ENCODE assay signal across 1 cellular context in the genomic region with DNA sequence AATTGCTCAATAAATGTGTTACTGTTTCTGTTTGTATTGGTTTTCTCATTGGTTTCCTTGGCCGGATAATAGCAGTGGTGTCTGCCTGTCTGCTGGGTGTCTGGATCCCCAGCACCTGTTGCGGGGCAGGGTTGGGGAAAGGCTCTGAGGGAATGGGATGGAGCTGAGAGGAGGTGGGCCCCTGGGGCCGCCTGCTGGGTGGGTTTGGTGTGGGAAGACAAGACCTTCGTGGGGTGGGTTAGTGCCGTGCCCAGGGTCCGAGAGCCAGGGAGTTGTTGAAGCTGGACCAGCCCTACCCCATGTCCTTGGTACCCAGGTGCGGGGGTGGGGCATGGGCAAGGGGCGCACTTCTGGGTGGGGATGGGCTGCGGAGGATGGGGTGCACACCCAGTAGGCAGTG.
TF ChIP-seq lines count a peak whose summit lies in the region.

No MANE protein-coding gene starts in this region.

TF ChIP-seq in HEK293, 187 proteins besides CTCF, POLR2A, EP300 and RAD21 (continued from another document):
- TF ChIP-seq, protein P1, sequence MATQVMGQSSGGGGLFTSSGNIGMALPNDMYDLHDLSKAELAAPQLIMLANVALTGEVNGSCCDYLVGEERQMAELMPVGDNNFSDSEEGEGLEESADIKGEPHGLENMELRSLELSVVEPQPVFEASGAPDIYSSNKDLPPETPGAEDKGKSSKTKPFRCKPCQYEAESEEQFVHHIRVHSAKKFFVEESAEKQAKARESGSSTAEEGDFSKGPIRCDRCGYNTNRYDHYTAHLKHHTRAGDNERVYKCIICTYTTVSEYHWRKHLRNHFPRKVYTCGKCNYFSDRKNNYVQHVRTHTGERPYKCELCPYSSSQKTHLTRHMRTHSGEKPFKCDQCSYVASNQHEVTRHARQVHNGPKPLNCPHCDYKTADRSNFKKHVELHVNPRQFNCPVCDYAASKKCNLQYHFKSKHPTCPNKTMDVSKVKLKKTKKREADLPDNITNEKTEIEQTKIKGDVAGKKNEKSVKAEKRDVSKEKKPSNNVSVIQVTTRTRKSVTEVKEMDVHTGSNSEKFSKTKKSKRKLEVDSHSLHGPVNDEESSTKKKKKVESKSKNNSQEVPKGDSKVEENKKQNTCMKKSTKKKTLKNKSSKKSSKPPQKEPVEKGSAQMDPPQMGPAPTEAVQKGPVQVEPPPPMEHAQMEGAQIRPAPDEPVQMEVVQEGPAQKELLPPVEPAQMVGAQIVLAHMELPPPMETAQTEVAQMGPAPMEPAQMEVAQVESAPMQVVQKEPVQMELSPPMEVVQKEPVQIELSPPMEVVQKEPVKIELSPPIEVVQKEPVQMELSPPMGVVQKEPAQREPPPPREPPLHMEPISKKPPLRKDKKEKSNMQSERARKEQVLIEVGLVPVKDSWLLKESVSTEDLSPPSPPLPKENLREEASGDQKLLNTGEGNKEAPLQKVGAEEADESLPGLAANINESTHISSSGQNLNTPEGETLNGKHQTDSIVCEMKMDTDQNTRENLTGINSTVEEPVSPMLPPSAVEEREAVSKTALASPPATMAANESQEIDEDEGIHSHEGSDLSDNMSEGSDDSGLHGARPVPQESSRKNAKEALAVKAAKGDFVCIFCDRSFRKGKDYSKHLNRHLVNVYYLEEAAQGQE (tag by site-specific recombination; IDR thresholded peaks at IDR 0.05) = no peak
- TF ChIP-seq ZNF398 (tag by site-specific recombination; IDR thresholded peaks at IDR 0.05) (no peak), ZNF843 (tag by site-specific recombination; IDR thresholded peaks at IDR 0.05) (no peak)
